In the genomic region with DNA sequence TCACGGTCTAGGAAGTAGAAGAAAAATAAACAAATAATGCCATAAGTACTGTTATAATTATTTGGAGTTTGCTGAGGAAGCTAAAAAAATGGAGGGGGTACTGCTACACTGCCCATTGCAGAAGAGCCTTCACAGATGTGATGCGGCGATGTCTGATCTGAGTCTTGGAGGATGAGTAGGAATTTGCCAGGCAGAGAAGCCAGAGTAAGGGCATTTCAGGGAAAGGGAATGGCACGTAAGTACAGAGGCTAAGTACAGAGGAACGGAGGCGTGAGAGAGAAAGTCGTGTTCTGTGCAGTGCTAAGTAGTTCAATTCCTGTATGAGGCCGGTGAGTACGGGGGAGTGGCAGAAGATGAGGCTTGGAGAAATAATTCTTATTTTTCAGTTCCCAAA, we compare ENCODE assay signal across 8 cellular contexts. TPM values are rescaled to one million over a fixed set of nuclear protein-coding genes. Genes with fewer than 3 reads are reported as not detected.
DNase-seq lines count a peak whose midpoint lies in the region; ATAC-seq lines count a peak whose summit lies in the region.

No MANE protein-coding gene starts in this region.

- H3K27me3 Mint-ChIP-seq in IgD-negative memory B cell, result no peaks in the 10 kb centered on the region
- H3K27me3 Mint-ChIP-seq in activated naive CD8-positive, alpha-beta T cell treated with anti-CD3 and anti-CD28 coated beads, Interleukin-2, amount 50 U/mL, for 24 hours, result no peaks in the 10 kb centered on the region
- no peaks in the 10 kb centered on the region for H3K27me3 Mint-ChIP-seq in stimulated activated naive CD8-positive, alpha-beta T cell treated with anti-CD3 and anti-CD28 coated beads, Interleukin-15, amount 100 ng/mL, for 72 hours

- peak overlapping the region; percentile 92 to 96 (median 94) for H3K27ac Mint-ChIP-seq in IgD-negative memory B cell
- H3K27ac Mint-ChIP-seq in activated naive CD8-positive, alpha-beta T cell treated with anti-CD3 and anti-CD28 coated beads, Interleukin-2, amount 50 U/mL, for 24 hours, result peak overlapping the region; percentile 95
- H3K27ac Mint-ChIP-seq in stimulated activated naive CD8-positive, alpha-beta T cell treated with anti-CD3 and anti-CD28 coated beads, Interleukin-15, amount 100 ng/mL, for 72 hours, result peak overlapping the region; percentile 23 to 93

- peaks cover 27 to 37% (median 27%) of the 10 kb centered on the region in 3 donors for H3K4me1 Mint-ChIP-seq in IgD-negative memory B cell
- peaks cover 40% of the 10 kb centered on the region for H3K4me1 Mint-ChIP-seq in activated naive CD8-positive, alpha-beta T cell treated with anti-CD3 and anti-CD28 coated beads, Interleukin-2, amount 50 U/mL, for 24 hours
- peaks cover 32% of the 10 kb centered on the region for H3K4me1 Mint-ChIP-seq in stimulated activated naive CD8-positive, alpha-beta T cell treated with anti-CD3 and anti-CD28 coated beads, Interleukin-15, amount 100 ng/mL, for 72 hours

- H3K36me3 Mint-ChIP-seq in IgD-negative memory B cell, result no peaks in the 10 kb centered on the region
- peaks cover 9% of the 10 kb centered on the region for H3K36me3 Mint-ChIP-seq in activated naive CD8-positive, alpha-beta T cell treated with anti-CD3 and anti-CD28 coated beads, Interleukin-2, amount 50 U/mL, for 24 hours (ENCODE audit: low read depth)

- ATAC-seq in activated naive CD8-positive, alpha-beta T cell treated with anti-CD3 and anti-CD28 coated beads, Interleukin-2, amount 50 U/mL, for 24 hours, result no peak
- no peak for ATAC-seq in stimulated activated naive CD8-positive, alpha-beta T cell treated with anti-CD3 and anti-CD28 coated beads, Interleukin-15, amount 100 ng/mL, for 72 hours
- no peak for ATAC-seq in left lobe of liver

- no peaks in the 10 kb centered on the region for H3K9me3 Mint-ChIP-seq in IgD-negative memory B cell
- H3K9me3 Mint-ChIP-seq in activated naive CD8-positive, alpha-beta T cell treated with anti-CD3 and anti-CD28 coated beads, Interleukin-2, amount 50 U/mL, for 24 hours, result no peaks in the 10 kb centered on the region
- H3K9me3 Mint-ChIP-seq in stimulated activated naive CD8-positive, alpha-beta T cell treated with anti-CD3 and anti-CD28 coated beads, Interleukin-15, amount 100 ng/mL, for 72 hours, result no peaks in the 10 kb centered on the region

- H3K4me3 Mint-ChIP-seq in IgD-negative memory B cell, result peak overlapping the region; percentile 94 to 99 (median 96)
- peak overlapping the region; percentile 95 for H3K4me3 Mint-ChIP-seq in activated naive CD8-positive, alpha-beta T cell treated with anti-CD3 and anti-CD28 coated beads, Interleukin-2, amount 50 U/mL, for 24 hours
- H3K4me3 Mint-ChIP-seq in stimulated activated naive CD8-positive, alpha-beta T cell treated with anti-CD3 and anti-CD28 coated beads, Interleukin-15, amount 100 ng/mL, for 72 hours, result peak overlapping the region; percentile 85 to 96

- peak; percentile 44 for DNase-seq in EL
- peak; percentile 15 for DNase-seq in activated naive CD8-positive, alpha-beta T cell treated with anti-CD3 and anti-CD28 coated beads, Interleukin-2, amount 50 U/mL, for 24 hours
- peak; percentile 38 for DNase-seq in islet precursor cell
- no peak for DNase-seq in stimulated activated naive CD8-positive, alpha-beta T cell treated with anti-CD3 and anti-CD28 coated beads, Interleukin-15, amount 100 ng/mL, for 72 hours
- DNase-seq in left lobe of liver (ENCODE audit: low spot score), result no peak
- no peak for DNase-seq in GM19240 (ENCODE audit: insufficient read length, low spot score)
- DNase-seq in stimulated activated CD4-positive, alpha-beta T cell treated with anti-CD3 and anti-CD28 coated beads, Interleukin-4, amount 100 ng/mL, for 4 hours, result no peak

RNA-seq across cellular contexts. Expression of a gene that starts 0.7 kb away (rescaled TPM):
- 333 TPM for polyA plus RNA-seq in IgD-negative memory B cell
- 45.8 TPM for total RNA-seq in left lobe of liver

RNA-seq across cellular contexts. Expression of a gene that starts 50.2 kb away (rescaled TPM):
- polyA plus RNA-seq in IgD-negative memory B cell, result 19.5 TPM
- 43.5 TPM for total RNA-seq in left lobe of liver

Comparison
In these comparisons a context has a peak if more than half of its experiments do, and no peak if none do; other contexts are left out.
1. DNase-seq: peak in EL (single experiment), activated naive CD8-positive, alpha-beta T cell treated with anti-CD3 and anti-CD28 coated beads, Interleukin-2, amount 50 U/mL, for 24 hours (single experiment) and islet precursor cell (single experiment); none in stimulated activated naive CD8-positive, alpha-beta T cell treated with anti-CD3 and anti-CD28 coated beads, Interleukin-15, amount 100 ng/mL, for 72 hours (0 of 2), left lobe of liver (single experiment), GM19240 (single experiment) and stimulated activated CD4-positive, alpha-beta T cell treated with anti-CD3 and anti-CD28 coated beads, Interleukin-4, amount 100 ng/mL, for 4 hours (0 of 2).
2. Peak in every context shown above with its lines, with median percentiles within 50 percentile points of each other: H3K27ac Mint-ChIP-seq and H3K4me3 Mint-ChIP-seq.